In genomic region chr5:59716029-59716428, GRCh38 we compare ENCODE assay signal across 16 cellular contexts.
DNase-seq lines count a peak whose midpoint lies in the region; ATAC-seq and TF ChIP-seq lines count a peak whose summit lies in the region.
"Had no signal": no experiment of that assay in that cellular context is flagged by ENCODE, and none has a peak within 500 bp of the region (broad histone marks: within the 10 kb centered on the region; RNA-seq: fewer than 3 reads in every experiment).

No MANE protein-coding gene starts in this region.

- no peaks in the 10 kb centered on the region for H3K4me1 Mint-ChIP-seq in immature natural killer cell
- H3K4me1 Mint-ChIP-seq: CD14-positive monocyte had no signal

- peaks cover 0 to 2% (median 0%) of the 10 kb centered on the region in 6 donors for H3K9me3 Mint-ChIP-seq in immature natural killer cell

- H3K27me3 Mint-ChIP-seq in immature natural killer cell (ENCODE audit: low read depth in 3 of 3), result peaks cover 0 to 2% (median 2%) of the 10 kb centered on the region in 3 donors

- H3K27me3 ChIP-seq in BE2C, result no peaks in the 10 kb centered on the region; the same call in 1 of the 2 replicates

- peak; percentile 31 for DNase-seq in choroid plexus epithelial cell (ENCODE audit: low read depth)
- peak; percentile 95 to 96 for DNase-seq in lung microvascular endothelial cell (ENCODE audit: low read depth in 2 of 2)
- DNase-seq in immature natural killer cell, result no peak
- no peak for DNase-seq in BE2C
- no peak for DNase-seq in hippocampal formation (lab: John Stamatoyannopoulos, UW)
- DNase-seq: CD8-positive, alpha-beta T cell; COR-L47; DMS153; DMS79 treated with DMSO at 0.1 percent for 48 hours; EL; GOT3; H9 had no signal

- no peaks in the 10 kb centered on the region for H3K36me3 Mint-ChIP-seq in immature natural killer cell
- H3K36me3 Mint-ChIP-seq: CD8-positive, alpha-beta T cell had no signal

- TF ChIP-seq CTCF in choroid plexus epithelial cell (conservative IDR thresholded peaks at IDR 0.05; ENCODE audit: low read depth, low read length), result no peak
- TF ChIP-seq CTCF in BE2C (IDR thresholded peaks at IDR 0.05; ENCODE audit: low read depth, low read length), result no peak

- no peak overlapping the region for H3K4me3 Mint-ChIP-seq in immature natural killer cell
- H3K4me3 Mint-ChIP-seq: CD14-positive monocyte; CD8-positive, alpha-beta T cell; H9 had no signal

- ATAC-seq in esophagus mucosa (peak; percentile 33), GM19467 (IDR thresholded peaks at IDR 0.05; ENCODE audit: unreplicated experiment) (no peak)
- ATAC-seq: CD8-positive, alpha-beta T cell had no signal

- no peak overlapping the region for H3K27ac Mint-ChIP-seq in immature natural killer cell
- H3K27ac Mint-ChIP-seq: CD8-positive, alpha-beta T cell had no signal

- H3K4me3 ChIP-seq in choroid plexus epithelial cell (ENCODE audit: low read depth, low read length), result no peak overlapping the region
- no peak overlapping the region for H3K4me3 ChIP-seq in BE2C (ENCODE audit: low read depth, low read length)
- H3K4me3 ChIP-seq: A549 had no signal

- 0 out of 2 replicates have a peak, but pooled peaks cover 2% of the 10 kb centered on the region for H3K9me3 ChIP-seq in BE2C

- H3K36me3 ChIP-seq in BE2C, result no peaks in the 10 kb centered on the region

- H3K4me1 ChIP-seq in BE2C, result no peaks in the 10 kb centered on the region

Comparison
In these comparisons a context has a peak if more than half of its experiments do, and no peak if none do; other contexts are left out.
1. DNase-seq: peak in choroid plexus epithelial cell (single experiment) and lung microvascular endothelial cell (2 of 2); none in immature natural killer cell (0 of 3), BE2C (single experiment) and hippocampal formation (0 of 2).